ENCODE assay signal across 17 cellular contexts in genomic region chr6:105014448-105014847, GRCh38. TPM values are rescaled to one million over a fixed set of nuclear protein-coding genes. Genes with fewer than 3 reads are reported as not detected.
DNase-seq lines count a peak whose midpoint lies in the region; ATAC-seq and TF ChIP-seq lines count a peak whose summit lies in the region.
"Had no signal": no experiment of that assay in that cellular context is flagged by ENCODE, and none has a peak within 500 bp of the region (broad histone marks: within the 10 kb centered on the region; RNA-seq: fewer than 3 reads in every experiment).

No MANE protein-coding gene starts in this region.

- H3K27me3 ChIP-seq in skeletal muscle satellite cell (ENCODE audit: control insufficient read depth, insufficient read depth, low read length), result no peaks in the 10 kb centered on the region
- H3K27me3 ChIP-seq in ovary, result no peaks in the 10 kb centered on the region
- H3K27me3 ChIP-seq: SJSA1 had no signal

- TF ChIP-seq POLR2A in ovary (IDR thresholded peaks at IDR 0.05), result no peak

- peak overlapping the region; percentile 80 for H3K9ac ChIP-seq in SK-N-MC (ENCODE audit: insufficient read length)
- peak overlapping the region; percentile 67 for H3K9ac ChIP-seq in skeletal muscle satellite cell (ENCODE audit: low read depth, low read length)

- no peak for TF ChIP-seq CTCF in ovary (IDR thresholded peaks at IDR 0.05)

- H3K4me3 ChIP-seq in SK-N-MC, result no peak overlapping the region
- no peak overlapping the region for H3K4me3 ChIP-seq in skeletal muscle satellite cell (ENCODE audit: low read length)
- H3K4me3 ChIP-seq in ovary, result no peak overlapping the region
- H3K4me3 ChIP-seq: A549, SJSA1 had no signal

- no peaks in the 10 kb centered on the region for H3K9me3 ChIP-seq in SK-N-MC (ENCODE audit: low read depth, low read length)
- H3K9me3 ChIP-seq in skeletal muscle satellite cell (replicated peaks; ENCODE audit: low read length), result no peaks in the 10 kb centered on the region
- no peaks in the 10 kb centered on the region for H3K9me3 ChIP-seq in ovary
- H3K9me3 ChIP-seq: A549, SJSA1 had no signal

- no peak for TF ChIP-seq EP300 in ovary (IDR thresholded peaks at IDR 0.05)

- DNase-seq in NCI-H748 (lab: John Stamatoyannopoulos, UW; ENCODE audit: unreplicated experiment), result peak; percentile 52
- no peak for DNase-seq in NCI-H748 treated with DMSO at 0.1 percent for 48 hours (lab: John Stamatoyannopoulos, UW)
- DNase-seq in NCI-H2081 (lab: John Stamatoyannopoulos, UW), result peak; percentile 24 to 66
- DNase-seq in SK-N-MC (ENCODE audit: low read depth, low spot score), result no peak
- no peak for DNase-seq in ovary
- DNase-seq in Right ventricle myocardium superior, result no peak
- DNase-seq in middle frontal gyrus (ENCODE audit: extremely low spot score, low spot score), result no peak
- DNase-seq: C1 segment of cervical spinal cord, HFFc6, KBM-7, NCI-H1694, PC-3 had no signal

- H3K4me1 ChIP-seq in skeletal muscle satellite cell (ENCODE audit: control insufficient read depth, insufficient read depth, low read length), result peaks cover 15% of the 10 kb centered on the region
- H3K4me1 ChIP-seq in ovary (ENCODE audit: insufficient read depth), result no peaks in the 10 kb centered on the region

- ATAC-seq in Right ventricle myocardium superior (ENCODE audit: poor library complexity), result no peak
- ATAC-seq: A549, PC-3 had no signal

- no peak overlapping the region for H3K4me2 ChIP-seq in skeletal muscle satellite cell (ENCODE audit: low read length)
- H3K4me2 ChIP-seq: A549 had no signal

- peak overlapping the region; percentile 99 for H3K27ac ChIP-seq in SK-N-MC
- no peak overlapping the region for H3K27ac ChIP-seq in ovary
- H3K27ac ChIP-seq: A549, RWPE1 had no signal

- intact Hi-C loops in ovary (cut with DNase I), result no loop called here
- intact Hi-C loops in Right ventricle myocardium superior (cut with DNase I), result no loop called here

- H3K36me3 ChIP-seq in SK-N-MC (ENCODE audit: insufficient read depth, low read length) (no peaks in the 10 kb centered on the region), skeletal muscle satellite cell (ENCODE audit: insufficient read depth, low read length) (no peaks in the 10 kb centered on the region), ovary (no peaks in the 10 kb centered on the region)
- H3K36me3 ChIP-seq: SJSA1 had no signal

- WGBS in ovary, 3 donors, result 82 to 89% (median 86%) methylated on average over 3 of the region's 3 CpGs

RNA-seq across cellular contexts. Expression of gene LIN28B, which starts 57.5 kb away (rescaled TPM):
- not detected in 2 replicates for total RNA-seq in skeletal muscle satellite cell (2012; rRNA removed)
- total RNA-seq in ovary (under 1 TPM in 1 of 7 donors, not detected in 6; 0.15 TPM), Right ventricle myocardium superior (not detected)
- polyA plus RNA-seq in ovary, result not detected
- total RNA-seq: H4, HFFc6, SJSA1 had no signal

Comparison
In these comparisons a context has a peak if more than half of its experiments do, and no peak if none do; other contexts are left out.
1. DNase-seq: peak in NCI-H748 (single experiment) and NCI-H2081 (2 of 2); none in NCI-H748 treated with DMSO at 0.1 percent for 48 hours (single experiment), SK-N-MC (single experiment), ovary (0 of 5), Right ventricle myocardium superior (single experiment) and middle frontal gyrus (single experiment).